Comparison of ENCODE assay signal across 1 cellular context in the genomic region with DNA sequence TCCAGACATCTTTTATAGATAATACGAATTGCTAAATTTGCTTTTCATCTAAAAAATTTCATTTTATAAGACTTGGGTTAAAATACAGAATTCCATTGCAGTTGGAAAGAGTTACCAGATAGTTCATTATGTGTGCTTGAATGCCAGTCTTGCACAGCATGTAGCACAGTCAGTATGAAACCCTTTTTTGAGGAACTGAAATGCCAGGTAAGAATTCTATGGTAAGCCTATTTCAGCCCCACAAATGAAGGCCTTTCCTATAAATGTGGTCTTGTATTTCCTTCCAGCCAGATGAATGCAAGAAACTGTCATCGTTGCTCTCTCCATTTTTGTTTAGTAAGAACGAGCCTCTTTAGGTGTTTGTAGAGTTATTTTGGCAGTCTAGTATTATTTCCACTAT.
TF ChIP-seq lines count a peak whose summit lies in the region.

No MANE protein-coding gene starts in this region.

TF ChIP-seq in GM12878, 131 proteins besides CTCF, POLR2A, EP300 and RAD21 (continued from another document and continues in another):
- TF ChIP-seq, protein P1, sequence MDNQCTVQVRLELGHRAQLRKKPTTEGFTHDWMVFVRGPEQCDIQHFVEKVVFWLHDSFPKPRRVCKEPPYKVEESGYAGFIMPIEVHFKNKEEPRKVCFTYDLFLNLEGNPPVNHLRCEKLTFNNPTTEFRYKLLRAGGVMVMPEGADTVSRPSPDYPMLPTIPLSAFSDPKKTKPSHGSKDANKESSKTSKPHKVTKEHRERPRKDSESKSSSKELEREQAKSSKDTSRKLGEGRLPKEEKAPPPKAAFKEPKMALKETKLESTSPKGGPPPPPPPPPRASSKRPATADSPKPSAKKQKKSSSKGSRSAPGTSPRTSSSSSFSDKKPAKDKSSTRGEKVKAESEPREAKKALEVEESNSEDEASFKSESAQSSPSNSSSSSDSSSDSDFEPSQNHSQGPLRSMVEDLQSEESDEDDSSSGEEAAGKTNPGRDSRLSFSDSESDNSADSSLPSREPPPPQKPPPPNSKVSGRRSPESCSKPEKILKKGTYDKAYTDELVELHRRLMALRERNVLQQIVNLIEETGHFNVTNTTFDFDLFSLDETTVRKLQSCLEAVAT (IDR thresholded peaks at IDR 0.05) = no peak
- 0 out of 2 replicates have a peak, but pooled peaks have one; percentile 12 for TF ChIP-seq MEF2A (IDR thresholded peaks at IDR 0.05; ENCODE audit: insufficient read depth, low read depth, low read length)
- TF ChIP-seq SMAD5 (IDR thresholded peaks at IDR 0.05; ENCODE audit: low read depth) = no peak
- TF ChIP-seq, protein P2, sequence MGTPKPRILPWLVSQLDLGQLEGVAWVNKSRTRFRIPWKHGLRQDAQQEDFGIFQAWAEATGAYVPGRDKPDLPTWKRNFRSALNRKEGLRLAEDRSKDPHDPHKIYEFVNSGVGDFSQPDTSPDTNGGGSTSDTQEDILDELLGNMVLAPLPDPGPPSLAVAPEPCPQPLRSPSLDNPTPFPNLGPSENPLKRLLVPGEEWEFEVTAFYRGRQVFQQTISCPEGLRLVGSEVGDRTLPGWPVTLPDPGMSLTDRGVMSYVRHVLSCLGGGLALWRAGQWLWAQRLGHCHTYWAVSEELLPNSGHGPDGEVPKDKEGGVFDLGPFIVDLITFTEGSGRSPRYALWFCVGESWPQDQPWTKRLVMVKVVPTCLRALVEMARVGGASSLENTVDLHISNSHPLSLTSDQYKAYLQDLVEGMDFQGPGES (IDR thresholded peaks at IDR 0.05) = no peak
- TF ChIP-seq TAF1 (IDR thresholded peaks at IDR 0.05; ENCODE audit: borderline replicate concordance, low read depth, low read length) = no peak
- TF ChIP-seq, protein P3, sequence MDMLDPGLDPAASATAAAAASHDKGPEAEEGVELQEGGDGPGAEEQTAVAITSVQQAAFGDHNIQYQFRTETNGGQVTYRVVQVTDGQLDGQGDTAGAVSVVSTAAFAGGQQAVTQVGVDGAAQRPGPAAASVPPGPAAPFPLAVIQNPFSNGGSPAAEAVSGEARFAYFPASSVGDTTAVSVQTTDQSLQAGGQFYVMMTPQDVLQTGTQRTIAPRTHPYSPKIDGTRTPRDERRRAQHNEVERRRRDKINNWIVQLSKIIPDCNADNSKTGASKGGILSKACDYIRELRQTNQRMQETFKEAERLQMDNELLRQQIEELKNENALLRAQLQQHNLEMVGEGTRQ (IDR thresholded peaks at IDR 0.05; ENCODE audit: borderline replicate concordance, low read depth, low read length) = no peak
- TF ChIP-seq ETV6 (conservative IDR thresholded peaks at IDR 0.05 in 1 of 2, IDR thresholded peaks at IDR 0.05 in 1 of 2; ENCODE audit: borderline replicate concordance in 1 of 2, low read depth in 1 of 2) = peak in 1 of 2 experiments; percentile 76; a peak in 1 of 4 replicates
- TF ChIP-seq TCF3 (IDR thresholded peaks at IDR 0.05; ENCODE audit: borderline replicate concordance, insufficient read depth, low read depth, low read length) = no peak
- no peak for TF ChIP-seq YBX1 (IDR thresholded peaks at IDR 0.05)
- TF ChIP-seq CHD2 (IDR thresholded peaks at IDR 0.05; ENCODE audit: borderline replicate concordance, low read depth, low read length) = no peak
- TF ChIP-seq NFIC (IDR thresholded peaks at IDR 0.05; ENCODE audit: low read depth, low read length) = peak; percentile 75
- TF ChIP-seq, protein P4, sequence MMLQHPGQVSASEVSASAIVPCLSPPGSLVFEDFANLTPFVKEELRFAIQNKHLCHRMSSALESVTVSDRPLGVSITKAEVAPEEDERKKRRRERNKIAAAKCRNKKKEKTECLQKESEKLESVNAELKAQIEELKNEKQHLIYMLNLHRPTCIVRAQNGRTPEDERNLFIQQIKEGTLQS (IDR thresholded peaks at IDR 0.05; ENCODE audit: borderline replicate concordance, extremely low read depth, low read depth, low read length) = no peak
- 0 out of 2 replicates have a peak, but pooled peaks have one; percentile 28 for TF ChIP-seq SMARCA5 (IDR thresholded peaks at IDR 0.05)
- no peak for TF ChIP-seq FOXK2 (IDR thresholded peaks at IDR 0.05)
- peak; percentile 76 for TF ChIP-seq EED (IDR thresholded peaks at IDR 0.05; ENCODE audit: low read depth)
- TF ChIP-seq RB1 (IDR thresholded peaks at IDR 0.05; ENCODE audit: borderline replicate concordance) = no peak
- TF ChIP-seq SPI1 (IDR thresholded peaks at IDR 0.05; ENCODE audit: borderline replicate concordance, insufficient read depth, low read depth, low read length) = peak; percentile 99
- no peak for TF ChIP-seq SIN3A (IDR thresholded peaks at IDR 0.05; ENCODE audit: low read depth, low read length)
- TF ChIP-seq, protein P5, sequence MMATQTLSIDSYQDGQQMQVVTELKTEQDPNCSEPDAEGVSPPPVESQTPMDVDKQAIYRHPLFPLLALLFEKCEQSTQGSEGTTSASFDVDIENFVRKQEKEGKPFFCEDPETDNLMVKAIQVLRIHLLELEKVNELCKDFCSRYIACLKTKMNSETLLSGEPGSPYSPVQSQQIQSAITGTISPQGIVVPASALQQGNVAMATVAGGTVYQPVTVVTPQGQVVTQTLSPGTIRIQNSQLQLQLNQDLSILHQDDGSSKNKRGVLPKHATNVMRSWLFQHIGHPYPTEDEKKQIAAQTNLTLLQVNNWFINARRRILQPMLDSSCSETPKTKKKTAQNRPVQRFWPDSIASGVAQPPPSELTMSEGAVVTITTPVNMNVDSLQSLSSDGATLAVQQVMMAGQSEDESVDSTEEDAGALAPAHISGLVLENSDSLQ (IDR thresholded peaks at IDR 0.05) = no peak; the same call in 1 of the 2 replicates
- no peak for TF ChIP-seq CHD1 (IDR thresholded peaks at IDR 0.05; ENCODE audit: low read depth, low read length)
- TF ChIP-seq SMAD1 (IDR thresholded peaks at IDR 0.05; ENCODE audit: low read depth, partially characterized antibody) = no peak
- no peak for TF ChIP-seq NR2F1 (conservative IDR thresholded peaks at IDR 0.05)
- TF ChIP-seq JUND (IDR thresholded peaks at IDR 0.05; ENCODE audit: low read depth, low read length) = peak; percentile 72; the same call in 1 of the 2 replicates
- TF ChIP-seq, protein P6, sequence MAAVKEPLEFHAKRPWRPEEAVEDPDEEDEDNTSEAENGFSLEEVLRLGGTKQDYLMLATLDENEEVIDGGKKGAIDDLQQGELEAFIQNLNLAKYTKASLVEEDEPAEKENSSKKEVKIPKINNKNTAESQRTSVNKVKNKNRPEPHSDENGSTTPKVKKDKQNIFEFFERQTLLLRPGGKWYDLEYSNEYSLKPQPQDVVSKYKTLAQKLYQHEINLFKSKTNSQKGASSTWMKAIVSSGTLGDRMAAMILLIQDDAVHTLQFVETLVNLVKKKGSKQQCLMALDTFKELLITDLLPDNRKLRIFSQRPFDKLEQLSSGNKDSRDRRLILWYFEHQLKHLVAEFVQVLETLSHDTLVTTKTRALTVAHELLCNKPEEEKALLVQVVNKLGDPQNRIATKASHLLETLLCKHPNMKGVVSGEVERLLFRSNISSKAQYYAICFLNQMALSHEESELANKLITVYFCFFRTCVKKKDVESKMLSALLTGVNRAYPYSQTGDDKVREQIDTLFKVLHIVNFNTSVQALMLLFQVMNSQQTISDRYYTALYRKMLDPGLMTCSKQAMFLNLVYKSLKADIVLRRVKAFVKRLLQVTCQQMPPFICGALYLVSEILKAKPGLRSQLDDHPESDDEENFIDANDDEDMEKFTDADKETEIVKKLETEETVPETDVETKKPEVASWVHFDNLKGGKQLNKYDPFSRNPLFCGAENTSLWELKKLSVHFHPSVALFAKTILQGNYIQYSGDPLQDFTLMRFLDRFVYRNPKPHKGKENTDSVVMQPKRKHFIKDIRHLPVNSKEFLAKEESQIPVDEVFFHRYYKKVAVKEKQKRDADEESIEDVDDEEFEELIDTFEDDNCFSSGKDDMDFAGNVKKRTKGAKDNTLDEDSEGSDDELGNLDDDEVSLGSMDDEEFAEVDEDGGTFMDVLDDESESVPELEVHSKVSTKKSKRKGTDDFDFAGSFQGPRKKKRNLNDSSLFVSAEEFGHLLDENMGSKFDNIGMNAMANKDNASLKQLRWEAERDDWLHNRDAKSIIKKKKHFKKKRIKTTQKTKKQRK (IDR thresholded peaks at IDR 0.05; ENCODE audit: low read depth, low read length) = no peak
- no peak for TF ChIP-seq HDAC2 (IDR thresholded peaks at IDR 0.05)
- TF ChIP-seq ZNF207 (IDR thresholded peaks at IDR 0.05; ENCODE audit: borderline replicate concordance) = no peak
- TF ChIP-seq SUZ12 (IDR thresholded peaks at IDR 0.05; ENCODE audit: unreplicated experiment) = no peak
- no peak for TF ChIP-seq TCF12 (IDR thresholded peaks at IDR 0.05; ENCODE audit: low read depth, low read length)
- no peak for TF ChIP-seq SP1 (IDR thresholded peaks at IDR 0.05; ENCODE audit: low read depth, low read length)
- TF ChIP-seq ZNF622 (IDR thresholded peaks at IDR 0.05) = no peak
- no peak for TF ChIP-seq PML (IDR thresholded peaks at IDR 0.05; ENCODE audit: low read length)
- TF ChIP-seq, protein P7, sequence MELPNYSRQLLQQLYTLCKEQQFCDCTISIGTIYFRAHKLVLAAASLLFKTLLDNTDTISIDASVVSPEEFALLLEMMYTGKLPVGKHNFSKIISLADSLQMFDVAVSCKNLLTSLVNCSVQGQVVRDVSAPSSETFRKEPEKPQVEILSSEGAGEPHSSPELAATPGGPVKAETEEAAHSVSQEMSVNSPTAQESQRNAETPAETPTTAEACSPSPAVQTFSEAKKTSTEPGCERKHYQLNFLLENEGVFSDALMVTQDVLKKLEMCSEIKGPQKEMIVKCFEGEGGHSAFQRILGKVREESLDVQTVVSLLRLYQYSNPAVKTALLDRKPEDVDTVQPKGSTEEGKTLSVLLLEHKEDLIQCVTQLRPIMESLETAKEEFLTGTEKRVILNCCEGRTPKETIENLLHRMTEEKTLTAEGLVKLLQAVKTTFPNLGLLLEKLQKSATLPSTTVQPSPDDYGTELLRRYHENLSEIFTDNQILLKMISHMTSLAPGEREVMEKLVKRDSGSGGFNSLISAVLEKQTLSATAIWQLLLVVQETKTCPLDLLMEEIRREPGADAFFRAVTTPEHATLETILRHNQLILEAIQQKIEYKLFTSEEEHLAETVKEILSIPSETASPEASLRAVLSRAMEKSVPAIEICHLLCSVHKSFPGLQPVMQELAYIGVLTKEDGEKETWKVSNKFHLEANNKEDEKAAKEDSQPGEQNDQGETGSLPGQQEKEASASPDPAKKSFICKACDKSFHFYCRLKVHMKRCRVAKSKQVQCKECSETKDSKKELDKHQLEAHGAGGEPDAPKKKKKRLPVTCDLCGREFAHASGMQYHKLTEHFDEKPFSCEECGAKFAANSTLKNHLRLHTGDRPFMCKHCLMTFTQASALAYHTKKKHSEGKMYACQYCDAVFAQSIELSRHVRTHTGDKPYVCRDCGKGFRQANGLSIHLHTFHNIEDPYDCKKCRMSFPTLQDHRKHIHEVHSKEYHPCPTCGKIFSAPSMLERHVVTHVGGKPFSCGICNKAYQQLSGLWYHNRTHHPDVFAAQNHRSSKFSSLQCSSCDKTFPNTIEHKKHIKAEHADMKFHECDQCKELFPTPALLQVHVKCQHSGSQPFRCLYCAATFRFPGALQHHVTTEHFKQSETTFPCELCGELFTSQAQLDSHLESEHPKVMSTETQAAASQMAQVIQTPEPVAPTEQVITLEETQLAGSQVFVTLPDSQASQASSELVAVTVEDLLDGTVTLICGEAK (IDR thresholded peaks at IDR 0.05; ENCODE audit: borderline replicate concordance) = no peak
- peak; percentile 78 for TF ChIP-seq MTA2 (IDR thresholded peaks at IDR 0.05; ENCODE audit: low read depth)
- TF ChIP-seq ZNF24 (IDR thresholded peaks at IDR 0.05) = no peak
- TF ChIP-seq PAX8 (IDR thresholded peaks at IDR 0.05) = no peak
- TF ChIP-seq GABPA (IDR thresholded peaks at IDR 0.05; ENCODE audit: low read depth) = no peak
- TF ChIP-seq, protein P8, sequence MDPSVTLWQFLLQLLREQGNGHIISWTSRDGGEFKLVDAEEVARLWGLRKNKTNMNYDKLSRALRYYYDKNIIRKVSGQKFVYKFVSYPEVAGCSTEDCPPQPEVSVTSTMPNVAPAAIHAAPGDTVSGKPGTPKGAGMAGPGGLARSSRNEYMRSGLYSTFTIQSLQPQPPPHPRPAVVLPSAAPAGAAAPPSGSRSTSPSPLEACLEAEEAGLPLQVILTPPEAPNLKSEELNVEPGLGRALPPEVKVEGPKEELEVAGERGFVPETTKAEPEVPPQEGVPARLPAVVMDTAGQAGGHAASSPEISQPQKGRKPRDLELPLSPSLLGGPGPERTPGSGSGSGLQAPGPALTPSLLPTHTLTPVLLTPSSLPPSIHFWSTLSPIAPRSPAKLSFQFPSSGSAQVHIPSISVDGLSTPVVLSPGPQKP (IDR thresholded peaks at IDR 0.05; ENCODE audit: low read depth, low read length) = no peak
- TF ChIP-seq RUNX3 (IDR thresholded peaks at IDR 0.05; ENCODE audit: low read length) = peak; percentile 86
- no peak for TF ChIP-seq CBX3 (IDR thresholded peaks at IDR 0.05; ENCODE audit: borderline replicate concordance, low read depth)
- no peak for TF ChIP-seq NR2C1 (IDR thresholded peaks at IDR 0.05)
- no peak for TF ChIP-seq RFX5 (IDR thresholded peaks at IDR 0.05; ENCODE audit: low read depth, low read length)
- TF ChIP-seq STAT1 (conservative IDR thresholded peaks at IDR 0.05) = no peak
- no peak for TF ChIP-seq NFXL1 (IDR thresholded peaks at IDR 0.05; ENCODE audit: borderline replicate concordance)
- TF ChIP-seq, protein P9, sequence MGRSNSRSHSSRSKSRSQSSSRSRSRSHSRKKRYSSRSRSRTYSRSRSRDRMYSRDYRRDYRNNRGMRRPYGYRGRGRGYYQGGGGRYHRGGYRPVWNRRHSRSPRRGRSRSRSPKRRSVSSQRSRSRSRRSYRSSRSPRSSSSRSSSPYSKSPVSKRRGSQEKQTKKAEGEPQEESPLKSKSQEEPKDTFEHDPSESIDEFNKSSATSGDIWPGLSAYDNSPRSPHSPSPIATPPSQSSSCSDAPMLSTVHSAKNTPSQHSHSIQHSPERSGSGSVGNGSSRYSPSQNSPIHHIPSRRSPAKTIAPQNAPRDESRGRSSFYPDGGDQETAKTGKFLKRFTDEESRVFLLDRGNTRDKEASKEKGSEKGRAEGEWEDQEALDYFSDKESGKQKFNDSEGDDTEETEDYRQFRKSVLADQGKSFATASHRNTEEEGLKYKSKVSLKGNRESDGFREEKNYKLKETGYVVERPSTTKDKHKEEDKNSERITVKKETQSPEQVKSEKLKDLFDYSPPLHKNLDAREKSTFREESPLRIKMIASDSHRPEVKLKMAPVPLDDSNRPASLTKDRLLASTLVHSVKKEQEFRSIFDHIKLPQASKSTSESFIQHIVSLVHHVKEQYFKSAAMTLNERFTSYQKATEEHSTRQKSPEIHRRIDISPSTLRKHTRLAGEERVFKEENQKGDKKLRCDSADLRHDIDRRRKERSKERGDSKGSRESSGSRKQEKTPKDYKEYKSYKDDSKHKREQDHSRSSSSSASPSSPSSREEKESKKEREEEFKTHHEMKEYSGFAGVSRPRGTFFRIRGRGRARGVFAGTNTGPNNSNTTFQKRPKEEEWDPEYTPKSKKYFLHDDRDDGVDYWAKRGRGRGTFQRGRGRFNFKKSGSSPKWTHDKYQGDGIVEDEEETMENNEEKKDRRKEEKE (IDR thresholded peaks at IDR 0.05) = no peak
- TF ChIP-seq SRF (IDR thresholded peaks at IDR 0.05; ENCODE audit: low read depth in 2 of 2, low read length in 2 of 2) = 0 out of 4 replicates have a peak, but pooled peaks of 1 of the 2 experiments have one; percentile 9
- TF ChIP-seq, protein P10, sequence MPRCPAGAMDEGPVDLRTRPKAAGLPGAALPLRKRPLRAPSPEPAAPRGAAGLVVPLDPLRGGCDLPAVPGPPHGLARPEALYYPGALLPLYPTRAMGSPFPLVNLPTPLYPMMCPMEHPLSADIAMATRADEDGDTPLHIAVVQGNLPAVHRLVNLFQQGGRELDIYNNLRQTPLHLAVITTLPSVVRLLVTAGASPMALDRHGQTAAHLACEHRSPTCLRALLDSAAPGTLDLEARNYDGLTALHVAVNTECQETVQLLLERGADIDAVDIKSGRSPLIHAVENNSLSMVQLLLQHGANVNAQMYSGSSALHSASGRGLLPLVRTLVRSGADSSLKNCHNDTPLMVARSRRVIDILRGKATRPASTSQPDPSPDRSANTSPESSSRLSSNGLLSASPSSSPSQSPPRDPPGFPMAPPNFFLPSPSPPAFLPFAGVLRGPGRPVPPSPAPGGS (IDR thresholded peaks at IDR 0.05; ENCODE audit: borderline replicate concordance, insufficient read depth, low read depth, low read length, poor library complexity, severe bottlenecking) = no peak
